Comparison of ENCODE assay signal across 31 cellular contexts in the genomic region with DNA sequence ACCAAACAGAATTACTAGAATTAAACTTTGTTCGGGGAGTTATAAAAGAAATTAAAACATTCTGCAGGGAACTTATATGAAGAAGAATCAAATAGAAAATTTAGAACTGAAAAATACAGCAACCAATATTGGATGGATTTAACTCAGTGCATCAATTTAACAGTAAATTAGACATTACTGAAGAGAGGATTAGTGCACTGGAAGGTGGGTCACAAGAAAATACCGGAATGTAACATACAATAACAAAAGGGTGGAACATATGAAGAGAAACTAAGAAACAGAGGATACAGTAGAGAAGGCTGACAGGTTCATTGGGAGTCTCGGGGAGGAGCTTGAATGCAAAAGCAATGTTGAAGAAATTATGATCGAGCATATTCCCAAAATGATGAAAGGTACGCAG.
"Had no signal": no experiment of that assay in that cellular context is flagged by ENCODE, and none has a peak within 500 bp of the region (broad histone marks: within the 10 kb centered on the region; RNA-seq: fewer than 3 reads in every experiment).

No MANE protein-coding gene starts in this region.

- H3K27me3 ChIP-seq: adrenal gland, body of pancreas, brain microvascular endothelial cell, breast epithelium had no signal

- H3K36me3 ChIP-seq: adrenal gland, brain microvascular endothelial cell, breast epithelium, WERI-Rb-1 had no signal

- H3K4me1 ChIP-seq: adrenal gland, body of pancreas, breast epithelium had no signal

- DNase-seq: activated CD4-positive, alpha-beta memory T cell treated with anti-CD3 and anti-CD28 coated beads, Interleukin-2, amount 10 ng/mL, durations not matched to agents 7 days and 5 days; activated CD4-positive, alpha-beta T cell treated with anti-CD3 and anti-CD28 coated beads for 1 hour; activated CD4-positive, alpha-beta T cell treated with anti-CD3 and anti-CD28 coated beads for 36 hours; activated CD4-positive, alpha-beta T cell treated with anti-CD3 and anti-CD28 coated beads for 48 hours; activated CD4-positive, alpha-beta T cell treated with anti-CD3 and anti-CD28 coated beads, Interleukin-2, amount 10 ng/mL, durations not matched to agents 7 days and 5 days; activated CD4-positive, alpha-beta T cell treated with anti-CD3 and anti-CD28 coated beads, Interleukin-2, amount 50 U/mL, for 48 hours; activated CD4-positive, CD25-positive, alpha-beta regulatory T cell; activated CD8-positive, alpha-beta memory T cell treated with anti-CD3 and anti-CD28 coated beads for 24 hours; activated CD8-positive, alpha-beta memory T cell treated with anti-CD3 and anti-CD28 coated beads, Interleukin-2, amount 10 ng/mL, durations not matched to agents 7 days and 5 days; activated CD8-positive, alpha-beta memory T cell treated with anti-CD3 and anti-CD28 coated beads, Interleukin-2, amount 50 U/mL, for 48 hours; activated CD8-positive, alpha-beta T cell treated with anti-CD3 and anti-CD28 coated beads, Interleukin-2, amount 10 ng/mL, durations not matched to agents 7 days and 5 days; activated effector memory CD4-positive, alpha-beta T cell treated with Interleukin-2 at 50 U/mL for 16 hours; activated gamma-delta T cell; activated naive CD4-positive, alpha-beta T cell treated with anti-CD3 and anti-CD28 coated beads, Interleukin-2, amount 10 ng/mL, durations not matched to agents 7 days and 5 days; activated naive CD4-positive, alpha-beta T cell treated with Interleukin-2 at 50 U/mL for 16 hours; activated naive CD8-positive, alpha-beta T cell treated with anti-CD3 and anti-CD28 coated beads, Interleukin-2, amount 10 ng/mL, durations not matched to agents 7 days and 5 days; activated naive CD8-positive, alpha-beta T cell treated with anti-CD3 and anti-CD28 coated beads, Interleukin-2, amount 50 U/mL, for 24 hours; activated T-cell treated with anti-CD3 and anti-CD28 coated beads, Interleukin-2, amount 50 U/mL, for 24 hours; activated T-cell treated with anti-CD3 and anti-CD28 coated beads, Interleukin-2, amount 50 U/mL, for 48 hours; adrenal gland; amniotic stem cell; aorta; body of pancreas; brain microvascular endothelial cell; central memory CD4-positive, alpha-beta T cell; T-helper 2 cell; T-helper 9 cell; WERI-Rb-1 had no signal

- H3K9me3 ChIP-seq: body of pancreas, breast epithelium had no signal

- ATAC-seq: activated CD4-positive, alpha-beta T cell treated with anti-CD3 and anti-CD28 coated beads for 36 hours; activated CD4-positive, CD25-positive, alpha-beta regulatory T cell treated with anti-CD3 and anti-CD28 coated beads, Interleukin-2, amount 50 U/mL, for 24 hours; activated CD8-positive, alpha-beta memory T cell treated with anti-CD3 and anti-CD28 coated beads, Interleukin-2, amount 10 ng/mL, durations not matched to agents 7 days and 5 days; activated CD8-positive, alpha-beta T cell treated with anti-CD3 and anti-CD28 coated beads, Interleukin-2, amount 10 ng/mL, durations not matched to agents 7 days and 5 days; activated naive CD8-positive, alpha-beta T cell treated with anti-CD3 and anti-CD28 coated beads, Interleukin-2, amount 50 U/mL, for 24 hours; body of pancreas; WTC11 had no signal

- H3K27ac ChIP-seq: adrenal gland, body of pancreas, brain microvascular endothelial cell, breast epithelium, WERI-Rb-1 had no signal

- H3K4me3 ChIP-seq: adrenal gland, body of pancreas, breast epithelium had no signal
